Comparison of ENCODE assay signal across 13 cellular contexts in genomic region chr3:171206283-171206682, GRCh38.
A peak's percentile ranks its signal among the peaks of the same experiment; 100 is the strongest.
DNase-seq lines count a peak whose midpoint lies in the region; ATAC-seq lines count a peak whose summit lies in the region.
"Had no signal": no experiment of that assay in that cellular context is flagged by ENCODE, and none has a peak within 500 bp of the region (broad histone marks: within the 10 kb centered on the region; RNA-seq: fewer than 3 reads in every experiment).

No MANE protein-coding gene starts in this region.

- no peaks in the 10 kb centered on the region for H3K27me3 ChIP-seq in NT2/D1 (ENCODE audit: insufficient read depth, insufficient read length)
- H3K27me3 ChIP-seq: BLaER1 treated with 17β-estradiol and CSF1 and Interleukin-3, amounts not matched to agents 10 nM and 100 nM; pancreas had no signal

- DNase-seq in NT2/D1 (ENCODE audit: low read depth, low spot score) (peak; percentile 88), lung microvascular endothelial cell (ENCODE audit: low read depth in 2 of 2) (peak; percentile 60 to 71), SK-N-DZ (ENCODE audit: low spot score) (no peak), NCI-H2081 treated with DMSO at 0.1 percent for 48 hours (lab: John Stamatoyannopoulos, UW) (no peak)
- DNase-seq: NCI-H1092 treated with DMSO at 0.1 percent for 48 hours, NCI-H226, pancreas had no signal

- ATAC-seq in GM19351 (IDR thresholded peaks at IDR 0.05; ENCODE audit: unreplicated experiment) (peak; percentile 70), HG02870 (IDR thresholded peaks at IDR 0.05; ENCODE audit: unreplicated experiment) (peak; percentile 87), HG03108 (IDR thresholded peaks at IDR 0.05; ENCODE audit: unreplicated experiment) (no peak)
- ATAC-seq: Panc1, pancreas had no signal

- H3K4me1 ChIP-seq in NT2/D1 (ENCODE audit: insufficient read depth, insufficient read length), result no peaks in the 10 kb centered on the region
- H3K4me1 ChIP-seq: BLaER1 treated with 17β-estradiol and CSF1 and Interleukin-3, amounts not matched to agents 10 nM and 100 nM; pancreas had no signal

- no peak overlapping the region for H3K4me3 ChIP-seq in NT2/D1 (ENCODE audit: insufficient read length, low read depth)
- H3K4me3 ChIP-seq: BLaER1 treated with 17β-estradiol and CSF1 and Interleukin-3, amounts not matched to agents 10 nM and 100 nM; pancreas; smooth muscle cell had no signal

- no peaks in the 10 kb centered on the region for H3K36me3 ChIP-seq in NT2/D1 (ENCODE audit: insufficient read depth, insufficient read length, low read length)
- H3K36me3 ChIP-seq: BLaER1 treated with 17β-estradiol and CSF1 and Interleukin-3, amounts not matched to agents 10 nM and 100 nM; pancreas had no signal

- H3K9ac ChIP-seq in NT2/D1 (ENCODE audit: insufficient read length, low read depth), result no peak overlapping the region
- H3K9ac ChIP-seq: BLaER1 treated with 17β-estradiol and CSF1 and Interleukin-3, amounts not matched to agents 10 nM and 100 nM had no signal

- peaks cover 6% of the 10 kb centered on the region; the same call in 1 of the 2 replicates for H3K9me3 ChIP-seq in NT2/D1 (ENCODE audit: insufficient read depth, low read length)
- H3K9me3 ChIP-seq: BLaER1 treated with 17β-estradiol and CSF1 and Interleukin-3, amounts not matched to agents 10 nM and 100 nM; pancreas had no signal

Comparison
In these comparisons a context has a peak if more than half of its experiments do, and no peak if none do; other contexts are left out.
1. DNase-seq: peak in NT2/D1 (single experiment) and lung microvascular endothelial cell (2 of 2); none in SK-N-DZ (single experiment) and NCI-H2081 treated with DMSO at 0.1 percent for 48 hours (single experiment).